Comparison of ENCODE assay signal across 10 cellular contexts in genomic region chr10:93464826-93465388, GRCh38. TPM values are rescaled to one million over a fixed set of nuclear protein-coding genes. Genes with fewer than 3 reads are reported as not detected.
DNase-seq lines count a peak whose midpoint lies in the region; ATAC-seq, FAIRE-seq and TF ChIP-seq lines count a peak whose summit lies in the region.
"Had no signal": no experiment of that assay in that cellular context is flagged by ENCODE, and none has a peak within 500 bp of the region (broad histone marks: within the 10 kb centered on the region; RNA-seq: fewer than 3 reads in every experiment).

No MANE protein-coding gene starts in this region.

- CTCF ChIA-PET in A673 (lab: Charles Lee), result interaction anchor here (1.1 kb wide), 1 partner anchor 24 kb away, joined by 3 read pairs; no protein-coding TSS in a partner anchor
- CTCF ChIA-PET in CD8-positive, alpha-beta memory T cell (lab: Charles Lee), result no interaction called here

- DNase-seq in A673 (ENCODE audit: low spot score), result no peak
- peak; percentile 57 for DNase-seq in NB4 (ENCODE audit: low read depth)
- DNase-seq in pancreas, result no peak
- DNase-seq in CD8-positive, alpha-beta memory T cell, result no peak
- no peak for DNase-seq in NCI-H1930 (lab: John Stamatoyannopoulos, UW)
- DNase-seq: NCI-H774 had no signal

- peaks cover 73% of the 10 kb centered on the region for H3K4me1 Mint-ChIP-seq in dendritic cell treated with granulocyte-macrophage colony-stimulating factor and Interleukin-4, amounts not matched to agents 40 ng/mL and 50 ng/mL, for 4 days (ENCODE audit: low read depth)
- peaks cover 5 to 10% (median 9%) of the 10 kb centered on the region in 3 donors for H3K4me1 Mint-ChIP-seq in CD8-positive, alpha-beta memory T cell

- intact Hi-C loops in A673 (cut with micrococcal nuclease; ENCODE audit: unreplicated experiment) (no loop called here), pancreas (cut with DNase I) (no loop called here)
- intact Hi-C loops in dendritic cell treated with granulocyte-macrophage colony-stimulating factor and Interleukin-4, amounts not matched to agents 40 ng/mL and 50 ng/mL, for 4 days (cut with micrococcal nuclease), result no loop called here

- peak overlapping the region; percentile 2 for H3K27ac ChIP-seq in A673 (ENCODE audit: low read depth, low read length, poor library complexity, severe bottlenecking)
- H3K27ac ChIP-seq in pancreas, result peak overlapping the region; percentile 55 to 86 (median 80)
- H3K27ac ChIP-seq in CD8-positive, alpha-beta memory T cell (ENCODE audit: low read depth, low read length), result no peak overlapping the region

- H3K27ac Mint-ChIP-seq in dendritic cell treated with granulocyte-macrophage colony-stimulating factor and Interleukin-4, amounts not matched to agents 40 ng/mL and 50 ng/mL, for 4 days, result peak overlapping the region; percentile 66
- peak overlapping the region in 2 of 8 donors; percentile 2 to 79 for H3K27ac Mint-ChIP-seq in CD8-positive, alpha-beta memory T cell
- H3K27ac Mint-ChIP-seq: stimulated activated effector memory CD8-positive, alpha-beta T cell treated with anti-CD3 and anti-CD28 coated beads, Interleukin-12 subunit alpha, Interleukin-12 subunit beta, amount 100 ng/mL, for 72 hours had no signal

- H3K27me3 Mint-ChIP-seq in dendritic cell treated with granulocyte-macrophage colony-stimulating factor and Interleukin-4, amounts not matched to agents 40 ng/mL and 50 ng/mL, for 4 days, result no peaks in the 10 kb centered on the region
- H3K27me3 Mint-ChIP-seq in CD8-positive, alpha-beta memory T cell, result no peaks in the 10 kb centered on the region

- H3K36me3 ChIP-seq in A673 (ENCODE audit: insufficient read depth, low read length, poor library complexity, severe bottlenecking) (no peaks in the 10 kb centered on the region), pancreas (no peaks in the 10 kb centered on the region)
- H3K36me3 ChIP-seq in CD8-positive, alpha-beta memory T cell (ENCODE audit: insufficient read depth, low read length), result no peaks in the 10 kb centered on the region

- peaks cover 17% of the 10 kb centered on the region for H3K4me1 ChIP-seq in A673 (ENCODE audit: insufficient read depth, low read length, poor library complexity, severe bottlenecking)
- peaks cover 0 to 14% (median 0%) of the 10 kb centered on the region in 3 donors for H3K4me1 ChIP-seq in pancreas
- no peaks in the 10 kb centered on the region for H3K4me1 ChIP-seq in CD8-positive, alpha-beta memory T cell (ENCODE audit: insufficient read depth, low read length)

- peaks cover 10% of the 10 kb centered on the region for H3K36me3 Mint-ChIP-seq in dendritic cell treated with granulocyte-macrophage colony-stimulating factor and Interleukin-4, amounts not matched to agents 40 ng/mL and 50 ng/mL, for 4 days (ENCODE audit: low read depth)
- H3K36me3 Mint-ChIP-seq in CD8-positive, alpha-beta memory T cell, result no peaks in the 10 kb centered on the region
- H3K36me3 Mint-ChIP-seq: stimulated activated effector memory CD8-positive, alpha-beta T cell treated with anti-CD3 and anti-CD28 coated beads, Interleukin-12 subunit alpha, Interleukin-12 subunit beta, amount 100 ng/mL, for 72 hours had no signal

- H3K9me3 Mint-ChIP-seq in dendritic cell treated with granulocyte-macrophage colony-stimulating factor and Interleukin-4, amounts not matched to agents 40 ng/mL and 50 ng/mL, for 4 days, result no peaks in the 10 kb centered on the region
- H3K9me3 Mint-ChIP-seq in CD8-positive, alpha-beta memory T cell, result no peaks in the 10 kb centered on the region
- H3K9me3 Mint-ChIP-seq: stimulated activated effector memory CD8-positive, alpha-beta T cell treated with anti-CD3 and anti-CD28 coated beads, Interleukin-12 subunit alpha, Interleukin-12 subunit beta, amount 100 ng/mL, for 72 hours had no signal

- no peak overlapping the region for H3K4me3 Mint-ChIP-seq in dendritic cell treated with granulocyte-macrophage colony-stimulating factor and Interleukin-4, amounts not matched to agents 40 ng/mL and 50 ng/mL, for 4 days
- no peak overlapping the region for H3K4me3 Mint-ChIP-seq in CD8-positive, alpha-beta memory T cell
- H3K4me3 Mint-ChIP-seq: stimulated activated effector memory CD8-positive, alpha-beta T cell treated with anti-CD3 and anti-CD28 coated beads, Interleukin-12 subunit alpha, Interleukin-12 subunit beta, amount 100 ng/mL, for 72 hours had no signal

- WGBS in pancreas, 2 donors, result 81 to 82% methylated on average over 4 of the region's 4 CpGs

- FAIRE-seq in pancreas (lab: Jason Lieb, UNC), result no peak

- H3K4me3 ChIP-seq in A673 (ENCODE audit: low read depth, low read length, poor library complexity, severe bottlenecking), result no peak overlapping the region
- no peak overlapping the region for H3K4me3 ChIP-seq in NB4 (ENCODE audit: low read depth, low read length)
- no peak overlapping the region for H3K4me3 ChIP-seq in pancreas
- no peak overlapping the region for H3K4me3 ChIP-seq in CD8-positive, alpha-beta memory T cell (ENCODE audit: low read length)

- BruUV-seq in A673 (replicated peaks; lab: Mats Ljungman, UMichigan), result no TSS peak

- no peak for TF ChIP-seq POLR2A in NB4 (IDR thresholded peaks at IDR 0.05; ENCODE audit: extremely low read depth, insufficient read length)

- TF ChIP-seq CTCF in A673 (conservative IDR thresholded peaks at IDR 0.05; ENCODE audit: low read depth, low read length) (no peak), NB4 (IDR thresholded peaks at IDR 0.05; ENCODE audit: low read depth, low read length) (no peak), pancreas (IDR thresholded peaks at IDR 0.05) (no peak)

- POLR2A ChIA-PET in A673 (lab: Charles Lee; ENCODE audit: low non-redundant PET), result interaction anchor here (0.5 kb wide), 1 partner anchor 527 kb away, joined by 7 read pairs; no protein-coding TSS in a partner anchor
- POLR2A ChIA-PET in CD8-positive, alpha-beta memory T cell (lab: Charles Lee), result no interaction called here

- no peaks in the 10 kb centered on the region for H3K9me3 ChIP-seq in A673 (ENCODE audit: low read depth, low read length, poor library complexity, severe bottlenecking)
- no peaks in the 10 kb centered on the region for H3K9me3 ChIP-seq in pancreas
- H3K9me3 ChIP-seq in CD8-positive, alpha-beta memory T cell (ENCODE audit: low read length), result no peaks in the 10 kb centered on the region

- H3K27me3 ChIP-seq in A673 (replicated peaks; ENCODE audit: insufficient read depth, low read depth, low read length, poor library complexity), result no peaks in the 10 kb centered on the region
- no peaks in the 10 kb centered on the region for H3K27me3 ChIP-seq in pancreas
- no peaks in the 10 kb centered on the region for H3K27me3 ChIP-seq in CD8-positive, alpha-beta memory T cell (ENCODE audit: insufficient read depth, low read length, poor library complexity, severe bottlenecking)

- ATAC-seq in pancreas (no peak), GM21360 (IDR thresholded peaks at IDR 0.05; ENCODE audit: unreplicated experiment) (no peak), GM21526 (IDR thresholded peaks at IDR 0.05; ENCODE audit: low FRiP score, unreplicated experiment) (no peak)
- ATAC-seq: stimulated activated effector memory CD8-positive, alpha-beta T cell treated with anti-CD3 and anti-CD28 coated beads, Interleukin-12 subunit alpha, Interleukin-12 subunit beta, amount 100 ng/mL, for 72 hours had no signal

RNA-seq across cellular contexts. Expression of gene MYOF, which starts 17.2 kb away (rescaled TPM):
- total RNA-seq in A673 (2021) (15.9 and 24.2 TPM in 2 replicates), pancreas (10 to 100 TPM in 5 of 6 donors, 1 to 10 TPM in 1; 6.7 to 38.2 (median 14.2) TPM)
- 1 to 10 TPM; 4.7 to 5.6 TPM for polyA plus RNA-seq in pancreas
- 10 to 100 TPM; 57.0 to 62.8 TPM for total RNA-seq in CD8-positive, alpha-beta memory T cell
- polyA plus RNA-seq in CD8-positive, alpha-beta memory T cell, result not detected

RNA-seq across cellular contexts. Expression of gene CEP55, which starts 31.5 kb away (rescaled TPM):
- total RNA-seq in A673 (2021) (67.9 and 68.5 TPM in 2 replicates), pancreas (under 1 TPM in 5 of 6 donors, not detected in 1; 0.14 to 0.94 (median 0.25) TPM)
- under 1 TPM; 0.07 to 0.30 TPM for polyA plus RNA-seq in pancreas
- total RNA-seq in CD8-positive, alpha-beta memory T cell, result 10 to 100 TPM; 41.2 to 44.4 TPM
- polyA plus RNA-seq in CD8-positive, alpha-beta memory T cell, result 0.97 TPM

Comparison
In these comparisons a context has a peak if more than half of its experiments do, and no peak if none do; other contexts are left out.
1. RNA of gene CEP55, which starts 31.5 kb away (total RNA-seq): 67.9 to 68.5 TPM in A673 and 41.2 to 44.4 TPM in CD8-positive, alpha-beta memory T cell; 0.14 to 0.94 TPM in pancreas; every median in the first group is over 10 times any median in the second.